10 cellular contexts compared by ENCODE assay signal in genomic region chr10:24344279-24344678, GRCh38.
DNase-seq lines count a peak whose midpoint lies in the region; ATAC-seq, FAIRE-seq and TF ChIP-seq lines count a peak whose summit lies in the region.
"Had no signal": no experiment of that assay in that cellular context is flagged by ENCODE, and none has a peak within 500 bp of the region (broad histone marks: within the 10 kb centered on the region; RNA-seq: fewer than 3 reads in every experiment).

No MANE protein-coding gene starts in this region.

- H3K4me3 ChIP-seq in RWPE2 (ENCODE audit: severe bottlenecking) (no peak overlapping the region), fibroblast of mammary gland (ENCODE audit: control insufficient read depth, low read depth, low read length) (no peak overlapping the region), small intestine (ENCODE audit: low read depth in 1 of 2, low read length in 2 of 2) (no peak overlapping the region)

- H3K36me3 ChIP-seq in RWPE2 (ENCODE audit: low read depth) (no peaks in the 10 kb centered on the region), small intestine (ENCODE audit: control insufficient read depth in 2 of 2, insufficient read depth in 2 of 2, low read length in 2 of 2) (no peaks in the 10 kb centered on the region)

- no peak for FAIRE-seq in small intestine (lab: Jason Lieb, UNC)
- FAIRE-seq: endometrium, GM12891 had no signal

- H3K27me3 ChIP-seq in RWPE2 (ENCODE audit: insufficient read depth, poor library complexity, severe bottlenecking): no peaks in the 10 kb centered on the region
- no peaks in the 10 kb centered on the region for H3K27me3 ChIP-seq in small intestine (ENCODE audit: control insufficient read depth in 2 of 2, insufficient read depth in 2 of 2, low read length in 2 of 2)

- DNase-seq in RWPE2 (ENCODE audit: low spot score) (no peak), fibroblast of mammary gland (ENCODE audit: low read depth) (peak; percentile 96), small intestine (peak; percentile 12), NCI-H69 (lab: John Stamatoyannopoulos, UW) (no peak), NK-92 (lab: John Stamatoyannopoulos, UW; ENCODE audit: unreplicated experiment) (no peak)
- DNase-seq in activated T-cell treated with anti-CD3 and anti-CD28 coated beads, Interleukin-2, amount 50 U/mL, for 48 hours: no peak
- no peak for DNase-seq in activated effector memory CD4-positive, alpha-beta T cell treated with Interleukin-2 at 50 U/mL for 16 hours

- WGBS in small intestine, 3 donors: 43 to 47% (median 46%) methylated on average over 4 of the region's 4 CpGs

- no peaks in the 10 kb centered on the region for H3K9me3 ChIP-seq in RWPE2 (ENCODE audit: severe bottlenecking)
- no peaks in the 10 kb centered on the region for H3K9me3 ChIP-seq in small intestine (ENCODE audit: control insufficient read depth, low read depth)

- peak; percentile 49 for ATAC-seq in GM18868 (IDR thresholded peaks at IDR 0.05; ENCODE audit: unreplicated experiment)
- ATAC-seq in RWPE2 (ENCODE audit: low read depth): peak; percentile 97

- TF ChIP-seq CTCF in RWPE2 (IDR thresholded peaks at IDR 0.05; ENCODE audit: poor library complexity, severe bottlenecking) (no peak), fibroblast of mammary gland (conservative IDR thresholded peaks at IDR 0.05; ENCODE audit: control insufficient read depth, insufficient read depth, low read depth, low read length) (no peak)

- H3K4me1 ChIP-seq in RWPE2 (ENCODE audit: insufficient read depth, poor library complexity, severe bottlenecking): peaks cover 47% of the 10 kb centered on the region
- peaks cover 0 to 3% of the 10 kb centered on the region in 2 donors for H3K4me1 ChIP-seq in small intestine (ENCODE audit: control insufficient read depth in 2 of 2, insufficient read depth in 1 of 2, low read depth in 1 of 2, low read length in 1 of 2)

- H3K27ac ChIP-seq in RWPE2 (ENCODE audit: poor library complexity, severe bottlenecking) (peak overlapping the region; percentile 91), small intestine (ENCODE audit: low read depth in 1 of 2, low read length in 1 of 2) (no peak overlapping the region)

Comparison
In these comparisons a context has a peak if more than half of its experiments do, and no peak if none do; other contexts are left out.
1. DNase-seq: peak in fibroblast of mammary gland (single experiment) and small intestine (single experiment); none in RWPE2 (single experiment), activated T-cell treated with anti-CD3 and anti-CD28 coated beads, Interleukin-2, amount 50 U/mL, for 48 hours (0 of 2), activated effector memory CD4-positive, alpha-beta T cell treated with Interleukin-2 at 50 U/mL for 16 hours (single experiment), NCI-H69 (single experiment) and NK-92 (single experiment).